Comparison of ENCODE assay signal across 11 cellular contexts in the genomic region with DNA sequence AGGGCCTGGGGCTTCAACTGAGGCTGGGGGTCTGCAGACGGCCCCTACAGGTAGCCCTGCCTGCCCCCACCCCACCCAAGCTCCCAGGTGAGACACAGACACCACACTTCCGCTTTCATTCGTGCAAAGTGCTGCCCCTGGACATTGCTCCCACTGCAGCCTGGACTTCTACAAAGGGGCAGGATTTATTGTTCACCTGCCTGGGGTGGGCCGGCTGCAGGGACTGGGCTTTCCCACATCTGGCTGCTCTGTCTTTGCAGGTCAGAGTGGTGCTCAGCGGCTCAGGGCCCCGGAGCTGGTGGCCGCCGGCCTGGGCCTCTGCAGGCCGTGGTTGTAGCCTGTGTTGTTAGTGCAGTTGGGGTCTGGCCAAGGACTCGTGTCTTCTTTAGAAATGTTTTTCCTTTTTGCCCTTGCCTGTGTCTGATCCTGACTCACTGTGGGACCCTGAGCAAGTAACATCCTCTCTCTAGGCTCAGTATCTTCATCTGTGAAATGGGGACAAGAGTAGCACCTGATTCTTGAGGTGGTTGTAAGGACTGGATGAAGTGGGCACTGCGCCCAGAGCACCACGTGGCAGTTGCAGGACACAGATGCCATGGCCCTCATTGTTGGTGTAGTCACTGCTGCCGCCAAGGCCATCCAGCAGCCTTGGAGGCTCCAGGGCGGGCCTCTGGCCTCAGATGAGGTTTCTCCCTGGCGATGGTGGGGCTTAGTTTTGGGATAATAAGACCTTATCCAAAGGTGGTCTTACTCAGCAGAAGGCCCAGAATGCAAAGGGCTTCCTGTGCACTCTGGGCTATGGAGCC.
A peak's percentile ranks its signal among the peaks of the same experiment; 100 is the strongest.
DNase-seq lines count a peak whose midpoint lies in the region; ATAC-seq and TF ChIP-seq lines count a peak whose summit lies in the region.
"Had no signal": no experiment of that assay in that cellular context is flagged by ENCODE, and none has a peak within 500 bp of the region (broad histone marks: within the 10 kb centered on the region; RNA-seq: fewer than 3 reads in every experiment).

No MANE protein-coding gene starts in this region.

- H3K36me3 ChIP-seq in lung (ENCODE audit: control insufficient read depth in 2 of 2, insufficient read depth in 2 of 2, low read length in 2 of 2) (no peaks in the 10 kb centered on the region), stomach (no peaks in the 10 kb centered on the region)
- H3K36me3 ChIP-seq in effector memory CD4-positive, alpha-beta T cell (ENCODE audit: control insufficient read depth, insufficient read depth, low read length): no peaks in the 10 kb centered on the region

- no peak overlapping the region for H3K27ac Mint-ChIP-seq in activated naive CD8-positive, alpha-beta T cell
- no peak overlapping the region for H3K27ac Mint-ChIP-seq in activated naive CD8-positive, alpha-beta T cell treated with anti-CD3 and anti-CD28 coated beads for 36 hours
- no peak overlapping the region for H3K27ac Mint-ChIP-seq in MCF 10A (ENCODE audit: low read depth, unreplicated experiment)
- H3K27ac Mint-ChIP-seq: HFFc6 had no signal

- peaks cover 8% of the 10 kb centered on the region for H3K27me3 ChIP-seq in lung (ENCODE audit: control insufficient read depth, insufficient read depth)
- H3K27me3 ChIP-seq in stomach: peaks cover 0 to 67% (median 34%) of the 10 kb centered on the region in 3 donors
- H3K27me3 ChIP-seq in effector memory CD4-positive, alpha-beta T cell (replicated peaks; ENCODE audit: control insufficient read depth, insufficient read depth, low read length, poor library complexity, severe bottlenecking): peaks cover 6% of the 10 kb centered on the region

- no peaks in the 10 kb centered on the region for H3K9me3 Mint-ChIP-seq in activated naive CD8-positive, alpha-beta T cell (ENCODE audit: low read depth)
- H3K9me3 Mint-ChIP-seq in activated naive CD8-positive, alpha-beta T cell treated with anti-CD3 and anti-CD28 coated beads for 36 hours: no peaks in the 10 kb centered on the region
- H3K9me3 Mint-ChIP-seq in MCF 10A (ENCODE audit: unreplicated experiment): no peaks in the 10 kb centered on the region

- no peaks in the 10 kb centered on the region for H3K4me1 Mint-ChIP-seq in activated naive CD8-positive, alpha-beta T cell (ENCODE audit: low read depth)
- H3K4me1 Mint-ChIP-seq in activated naive CD8-positive, alpha-beta T cell treated with anti-CD3 and anti-CD28 coated beads for 36 hours: no peaks in the 10 kb centered on the region
- no peaks in the 10 kb centered on the region for H3K4me1 Mint-ChIP-seq in MCF 10A (ENCODE audit: insufficient read depth, unreplicated experiment)

- H3K27ac ChIP-seq in lung (ENCODE audit: low read depth in 1 of 2, low read length in 1 of 2): no peak overlapping the region
- H3K27ac ChIP-seq in stomach: no peak overlapping the region
- H3K27ac ChIP-seq in effector memory CD4-positive, alpha-beta T cell (ENCODE audit: insufficient read depth, low read length, poor library complexity, severe bottlenecking): no peak overlapping the region

- peaks cover 0 to 1% of the 10 kb centered on the region in 2 donors for H3K4me1 ChIP-seq in lung (ENCODE audit: control insufficient read depth in 2 of 2, insufficient read depth in 2 of 2, low read length in 2 of 2)
- H3K4me1 ChIP-seq in stomach: peaks cover 5 to 15% (median 12%) of the 10 kb centered on the region in 4 donors
- H3K4me1 ChIP-seq in effector memory CD4-positive, alpha-beta T cell (ENCODE audit: control insufficient read depth, insufficient read depth, low read length, poor library complexity, severe bottlenecking): no peaks in the 10 kb centered on the region

- intact Hi-C loops in stomach (cut with DNase I; ENCODE audit: low total_unique reads) (no loop called here), MCF 10A (cut with micrococcal nuclease) (no loop called here)

- no peak for TF ChIP-seq EP300 in stomach (IDR thresholded peaks at IDR 0.05)

- no peak for DNase-seq in activated naive CD8-positive, alpha-beta T cell treated with anti-CD3 and anti-CD28 coated beads for 36 hours
- DNase-seq in NCI-H69 (lab: John Stamatoyannopoulos, UW) (peak; percentile 37), lung (ENCODE audit: low spot score) (peak; percentile 18), stomach (peak; percentile 9), MCF 10A (ENCODE audit: unreplicated experiment) (no peak)
- DNase-seq in effector memory CD4-positive, alpha-beta T cell: no peak
- DNase-seq: DMS153, GOT3, HFFc6 had no signal

- no peaks in the 10 kb centered on the region for H3K36me3 Mint-ChIP-seq in activated naive CD8-positive, alpha-beta T cell
- no peaks in the 10 kb centered on the region for H3K36me3 Mint-ChIP-seq in activated naive CD8-positive, alpha-beta T cell treated with anti-CD3 and anti-CD28 coated beads for 36 hours
- no peaks in the 10 kb centered on the region for H3K36me3 Mint-ChIP-seq in MCF 10A (ENCODE audit: insufficient read depth, unreplicated experiment)

- TF ChIP-seq POLR2A in stomach (IDR thresholded peaks at IDR 0.05): no peak

- POLR2A ChIA-PET in MCF 10A (lab: Yijun Ruan, JAX): no interaction called here

- no peak overlapping the region for H3K4me3 ChIP-seq in lung
- H3K4me3 ChIP-seq in stomach: no peak overlapping the region
- no peak overlapping the region for H3K4me3 ChIP-seq in effector memory CD4-positive, alpha-beta T cell (ENCODE audit: insufficient read depth, low read depth, low read length, poor library complexity, severe bottlenecking)

- ATAC-seq in lung (ENCODE audit: insufficient read depth, low FRiP score) (no peak), GM18861 (IDR thresholded peaks at IDR 0.05; ENCODE audit: unreplicated experiment) (no peak)

- H3K9me3 ChIP-seq in lung (ENCODE audit: control insufficient read depth in 2 of 2, insufficient read depth in 1 of 2, low read length in 1 of 2) (peaks cover 0 to 9% of the 10 kb centered on the region in 2 donors), stomach (no peaks in the 10 kb centered on the region)
- no peaks in the 10 kb centered on the region for H3K9me3 ChIP-seq in effector memory CD4-positive, alpha-beta T cell (ENCODE audit: control insufficient read depth, low read length)

- peaks cover 17% of the 10 kb centered on the region for H3K27me3 Mint-ChIP-seq in activated naive CD8-positive, alpha-beta T cell
- peaks cover 40% of the 10 kb centered on the region for H3K27me3 Mint-ChIP-seq in activated naive CD8-positive, alpha-beta T cell treated with anti-CD3 and anti-CD28 coated beads for 36 hours
- no peaks in the 10 kb centered on the region for H3K27me3 Mint-ChIP-seq in MCF 10A (ENCODE audit: insufficient read depth, unreplicated experiment)

- BruUV-seq in MCF 10A (replicated peaks; lab: Mats Ljungman, UMichigan): no TSS peak

- CTCF ChIA-PET in MCF 10A (lab: Yijun Ruan, JAX): no interaction called here

- TF ChIP-seq CTCF in lung (IDR thresholded peaks at IDR 0.05; ENCODE audit: control extremely low read depth, extremely low read depth): no peak
- TF ChIP-seq CTCF in stomach (IDR thresholded peaks at IDR 0.05): no peak
- TF ChIP-seq CTCF in MCF 10A (IDR thresholded peaks at IDR 0.05; ENCODE audit: unreplicated experiment): no peak

- peak overlapping the region; percentile 60 for H3K4me3 Mint-ChIP-seq in activated naive CD8-positive, alpha-beta T cell
- H3K4me3 Mint-ChIP-seq in activated naive CD8-positive, alpha-beta T cell treated with anti-CD3 and anti-CD28 coated beads for 36 hours: no peak overlapping the region
- H3K4me3 Mint-ChIP-seq in MCF 10A (ENCODE audit: unreplicated experiment): no peak overlapping the region
- H3K4me3 Mint-ChIP-seq: HFFc6 had no signal

- 83 to 88% methylated on average over 15 of the region's 15 CpGs for WGBS in lung, 2 donors
- WGBS in stomach, 5 donors: 75 to 83% (median 78%) methylated on average over 13 to 15 of the region's 15 CpGs

Comparison
In these comparisons a context has a peak if more than half of its experiments do, and no peak if none do; other contexts are left out.
1. DNase-seq: peak in NCI-H69 (single experiment), lung (single experiment) and stomach (single experiment); none in activated naive CD8-positive, alpha-beta T cell treated with anti-CD3 and anti-CD28 coated beads for 36 hours (single experiment), MCF 10A (single experiment) and effector memory CD4-positive, alpha-beta T cell (0 of 3).